11 cellular contexts compared by ENCODE assay signal in the genomic region with DNA sequence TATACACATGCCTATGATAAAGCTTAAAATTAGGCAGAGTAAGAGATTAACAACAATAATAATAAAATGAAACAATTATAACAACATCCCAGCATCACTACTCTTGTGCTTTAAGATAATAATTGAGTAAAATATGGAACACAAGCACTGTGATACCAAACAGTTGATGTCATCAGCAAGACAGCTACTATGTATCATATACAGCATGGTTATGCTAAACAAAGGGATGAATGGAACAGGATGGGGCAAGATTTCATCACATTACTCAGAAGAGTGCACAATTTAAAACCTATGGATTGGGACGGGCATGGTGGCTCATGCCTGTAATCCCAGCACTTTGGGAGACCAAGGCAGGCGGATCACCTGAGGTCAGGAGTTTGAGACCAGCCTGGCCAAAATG.
"Had no signal": no experiment of that assay in that cellular context is flagged by ENCODE, and none has a peak within 500 bp of the region (broad histone marks: within the 10 kb centered on the region; RNA-seq: fewer than 3 reads in every experiment).

No MANE protein-coding gene starts in this region.

- ATAC-seq: GM23338, HCT116 had no signal

- H3K9ac ChIP-seq: GM23248 had no signal

- H3K36me3 ChIP-seq: HAP-1 had no signal

- H3K9me3 Mint-ChIP-seq: GM23338, H9, HFFc6 had no signal

- H3K27ac ChIP-seq: GM23248 had no signal

- H2AFZ ChIP-seq: GM23248, GM23338 had no signal

- DNase-seq: GM23248, GOT3, H7, H9, HCEC 1CT, HFFc6 had no signal

- FAIRE-seq: H1, H54 had no signal

- H3K9me3 ChIP-seq: HAP-1 had no signal

- H3K4me2 ChIP-seq: GM23338 had no signal

- H3K27ac Mint-ChIP-seq: GM23338, H9, HFFc6 had no signal

- H3K4me3 Mint-ChIP-seq: GM23338, H9, HFFc6 had no signal

- H3K4me1 Mint-ChIP-seq: GM23338 had no signal

- H3K4me3 ChIP-seq: GM23248, GM23338, HAP-1 had no signal
